8 cellular contexts compared by ENCODE assay signal in genomic region chr16:10942352-10943297, GRCh38. TPM values are rescaled to one million over a fixed set of nuclear protein-coding genes. Genes with fewer than 3 reads are reported as not detected.
DNase-seq lines count a peak whose midpoint lies in the region; ATAC-seq, FAIRE-seq and TF ChIP-seq lines count a peak whose summit lies in the region.

TSS of gene DEXI (minus strand) at chr16:10942468. CDS start at chr16:10942005, 463 bp downstream.

- 11 to 13% methylated on average over 54 to 60 of the region's 60 CpGs for WGBS in aorta, 2 donors

- H3K9ac ChIP-seq in rectal smooth muscle tissue (ENCODE audit: low read length), result peak within 1 kb of the TSS; percentile 89

- peak; percentile 38 to 60 for TF ChIP-seq CTCF in right atrium auricular region (IDR thresholded peaks at IDR 0.05)

- H3K4me3 ChIP-seq in right atrium auricular region, result peak within 1 kb of the TSS; percentile 87 to 96
- peak within 1 kb of the TSS; percentile 87 for H3K4me3 ChIP-seq in rectal smooth muscle tissue (ENCODE audit: low read length)
- H3K4me3 ChIP-seq in aorta (ENCODE audit: low read length in 2 of 2), result peak within 1 kb of the TSS; percentile 47 to 63

- DNase-seq in GM12892 (ENCODE audit: insufficient read length), result peak; percentile 99
- DNase-seq in NCI-H146 (lab: John Stamatoyannopoulos, UW), result peak; percentile 93
- peak; percentile 90 to 93 (median 92) for DNase-seq in T-helper 2 cell
- peak; percentile 94 for DNase-seq in right atrium auricular region (ENCODE audit: low spot score)
- DNase-seq in aorta, result peak; percentile 97 to 98

- H3K27me3 ChIP-seq in right atrium auricular region (no peaks in the 10 kb centered on the region), rectal smooth muscle tissue (ENCODE audit: control insufficient read depth, insufficient read depth, low read length) (no peaks in the 10 kb centered on the region), aorta (ENCODE audit: control insufficient read depth in 1 of 2, insufficient read depth in 2 of 2, low read length in 1 of 2) (no peaks in the 10 kb centered on the region)

- TF ChIP-seq POLR2A in GM12892 (IDR thresholded peaks at IDR 0.05; ENCODE audit: low read depth, low read length), result peak; percentile 44; the same call in 1 of the 2 replicates

- FAIRE-seq in GM12892 (lab: Jason Lieb, UNC), result peak; percentile 74

- H3K4me1 ChIP-seq in right atrium auricular region (peaks cover 0 to 83% of the 10 kb centered on the region in 2 donors), rectal smooth muscle tissue (ENCODE audit: control insufficient read depth, insufficient read depth, low read length) (peaks cover 52% of the 10 kb centered on the region), aorta (ENCODE audit: control insufficient read depth in 1 of 2, insufficient read depth in 2 of 2, low read length in 2 of 2) (peaks cover 5 to 6% of the 10 kb centered on the region in 2 donors)

- ATAC-seq in HG02840 (IDR thresholded peaks at IDR 0.05; ENCODE audit: low FRiP score, unreplicated experiment) (peak; percentile 52), aorta (ENCODE audit: low FRiP score) (peak; percentile 88)

- H3K9me3 ChIP-seq in right atrium auricular region, result no peaks in the 10 kb centered on the region
- H3K9me3 ChIP-seq in aorta (ENCODE audit: control insufficient read depth, low read length), result no peaks in the 10 kb centered on the region

- intact Hi-C loops in aorta (cut with DNase I), result no loop called here

- H3K27ac ChIP-seq in angular gyrus (ENCODE audit: low read depth, low read length) (peak within 1 kb of the TSS; percentile 35), right atrium auricular region (peak within 1 kb of the TSS; percentile 94 to 95), rectal smooth muscle tissue (ENCODE audit: low read depth, low read length) (peak within 1 kb of the TSS; percentile 85), aorta (ENCODE audit: low read depth in 1 of 2, low read length in 2 of 2) (peak within 1 kb of the TSS in 1 of 2 donors; percentile 82)

- H3K36me3 ChIP-seq in right atrium auricular region, result no peaks in the 10 kb centered on the region
- H3K36me3 ChIP-seq in rectal smooth muscle tissue (ENCODE audit: control insufficient read depth, insufficient read depth, low read length), result no peaks in the 10 kb centered on the region
- H3K36me3 ChIP-seq in aorta (ENCODE audit: control insufficient read depth in 1 of 2, insufficient read depth in 2 of 2, low read length in 1 of 2), result no peaks in the 10 kb centered on the region

RNA-seq across cellular contexts. Expression of gene DEXI, which starts in this region (rescaled TPM):
- 8.4 TPM for polyA plus RNA-seq in GM12892 (2012; ENCODE audit: missing spikeins)
- 100 to 1,000 TPM; 129 to 164 TPM for total RNA-seq in right atrium auricular region
- total RNA-seq in aorta, result 10 to 100 TPM; 41.4 to 42.3 TPM
- 10 to 100 TPM; 46.6 to 60.1 TPM for polyA plus RNA-seq in aorta
